Comparison of ENCODE assay signal across 40 cellular contexts in genomic region chr1:18855573-18855972, GRCh38. TPM values are rescaled to one million over a fixed set of nuclear protein-coding genes. Genes with fewer than 3 reads are reported as not detected.
"Had no signal": no experiment of that assay in that cellular context is flagged by ENCODE, and none has a peak within 500 bp of the region (broad histone marks: within the 10 kb centered on the region; RNA-seq: fewer than 3 reads in every experiment).

No MANE protein-coding gene starts in this region.

- DNase-seq: activated CD4-positive, alpha-beta T cell treated with anti-CD3 and anti-CD28 coated beads for 1 hour; activated CD4-positive, alpha-beta T cell treated with anti-CD3 and anti-CD28 coated beads for 48 hours; activated CD4-positive, alpha-beta T cell treated with anti-CD3 and anti-CD28 coated beads, Interleukin-2, amount 50 U/mL, for 4 hours; activated CD4-positive, CD25-positive, alpha-beta regulatory T cell; activated CD8-positive, alpha-beta T cell treated with anti-CD3 and anti-CD28 coated beads for 36 hours; activated effector memory CD4-positive, alpha-beta T cell treated with anti-CD3 and anti-CD28 coated beads, Interleukin-2, amount 50 U/mL, for 16 hours; activated naive CD4-positive, alpha-beta T cell; activated naive CD4-positive, alpha-beta T cell treated with anti-CD3 and anti-CD28 coated beads, Interleukin-2, amount 50 U/mL, for 16 hours; activated naive CD8-positive, alpha-beta T cell treated with anti-CD3 and anti-CD28 coated beads for 36 hours; activated T-cell treated with anti-CD3 and anti-CD28 coated beads, Interleukin-2, amount 50 U/mL, for 1 hour; activated T-cell treated with anti-CD3 and anti-CD28 coated beads, Interleukin-2, amount 50 U/mL, for 72 hours; body of pancreas; caudate nucleus; cerebellar nuclear complex; Karpas-422; KBM-7; MG63; NCI-H1048; NCI-H1105 treated with DMSO at 0.1 percent for 48 hours; NCI-H1436; NCI-H1694; NCI-H1930; NCI-H2081 treated with DMSO at 0.1 percent for 48 hours; NCI-H345; NCI-H526; NCI-H748 treated with DMSO at 0.1 percent for 48 hours; PC-9; SW 1271; T1000; WERI-Rb-1 had no signal

- H3K4me3 Mint-ChIP-seq: activated CD8-positive, alpha-beta T cell treated with anti-CD3 and anti-CD28 coated beads for 36 hours; activated naive CD8-positive, alpha-beta T cell treated with anti-CD3 and anti-CD28 coated beads for 36 hours; activated T-cell treated with anti-CD3 and anti-CD28 coated beads, Interleukin-2, amount 50 U/mL, for 72 hours; activated T-helper 17 cell treated with anti-CD3 and anti-CD28 coated beads, Interleukin-2, amount 50 U/mL, for 72 hours had no signal

- H3K4me3 ChIP-seq: body of pancreas, breast epithelium, MG63, PC-9 had no signal

- H3K36me3 Mint-ChIP-seq: activated naive CD8-positive, alpha-beta T cell treated with anti-CD3 and anti-CD28 coated beads for 36 hours had no signal

- ATAC-seq: activated CD8-positive, alpha-beta T cell treated with anti-CD3 and anti-CD28 coated beads for 36 hours; activated T-cell treated with anti-CD3 and anti-CD28 coated beads, Interleukin-2, amount 50 U/mL, for 72 hours; body of pancreas; Right ventricle myocardium inferior had no signal

- H3K9me3 ChIP-seq: body of pancreas, breast epithelium, MG63 had no signal

- H3K27ac ChIP-seq: body of pancreas, breast epithelium, PC-9, RWPE1, WERI-Rb-1 had no signal

- H3K4me1 Mint-ChIP-seq: activated naive CD8-positive, alpha-beta T cell treated with anti-CD3 and anti-CD28 coated beads for 36 hours had no signal

- H3K27me3 ChIP-seq: body of pancreas had no signal

- H3K4me1 ChIP-seq: body of pancreas, breast epithelium had no signal

- H3K36me3 ChIP-seq: breast epithelium, MG63, WERI-Rb-1 had no signal

- H3K27me3 Mint-ChIP-seq: activated CD8-positive, alpha-beta T cell treated with anti-CD3 and anti-CD28 coated beads for 36 hours; activated naive CD8-positive, alpha-beta T cell treated with anti-CD3 and anti-CD28 coated beads for 36 hours had no signal

- H3K27ac Mint-ChIP-seq: activated CD8-positive, alpha-beta T cell treated with anti-CD3 and anti-CD28 coated beads for 36 hours; activated naive CD8-positive, alpha-beta T cell treated with anti-CD3 and anti-CD28 coated beads for 36 hours; activated T-cell treated with anti-CD3 and anti-CD28 coated beads, Interleukin-2, amount 50 U/mL, for 72 hours; activated T-helper 17 cell treated with anti-CD3 and anti-CD28 coated beads, Interleukin-2, amount 50 U/mL, for 72 hours had no signal

- H3K9me3 Mint-ChIP-seq: activated CD8-positive, alpha-beta T cell treated with anti-CD3 and anti-CD28 coated beads for 36 hours; activated naive CD8-positive, alpha-beta T cell treated with anti-CD3 and anti-CD28 coated beads for 36 hours; activated T-cell treated with anti-CD3 and anti-CD28 coated beads, Interleukin-2, amount 50 U/mL, for 72 hours; activated T-helper 17 cell treated with anti-CD3 and anti-CD28 coated beads, Interleukin-2, amount 50 U/mL, for 72 hours had no signal

RNA-seq across cellular contexts. Expression of gene TAS1R2, which starts 3.9 kb away (rescaled TPM):
- total RNA-seq: activated CD8-positive, alpha-beta memory T cell treated with anti-CD3 and anti-CD28 coated beads for 36 hours; activated CD8-positive, alpha-beta T cell treated with anti-CD3 and anti-CD28 coated beads for 36 hours; activated naive CD8-positive, alpha-beta T cell treated with anti-CD3 and anti-CD28 coated beads for 36 hours; activated T-cell treated with anti-CD3 and anti-CD28 coated beads, Interleukin-2, amount 50 U/mL, for 72 hours; activated T-helper 17 cell treated with anti-CD3 and anti-CD28 coated beads, Interleukin-2, amount 50 U/mL, for 72 hours; astrocyte; body of pancreas; breast epithelium; NCI-H460; OCI-LY7; PC-9; Right ventricle myocardium inferior; T-helper 1 cell treated with Interleukin-12 subunit alpha and Interleukin-12 subunit beta and Interleukin-4 antibody, amounts not matched to agents 30 ng/mL and 1 ng/mL, for 36 hours; T-helper 2 cell treated with Interferon-gamma antibody and Interleukin-4, amounts not matched to agents 100 ng/mL and 5 ng/mL, for 36 hours had no signal
